In genomic region chrX:150694738-150695410, GRCh38 we compare ENCODE assay signal across 1 cellular context.
TF ChIP-seq lines count a peak whose summit lies in the region.

No MANE protein-coding gene starts in this region.

TF ChIP-seq in GM12878, 131 proteins besides CTCF, POLR2A, EP300 and RAD21 (continued from another document):
- TF ChIP-seq REST (IDR thresholded peaks at IDR 0.05; ENCODE audit: low read depth, low read length) = peak; percentile 69
- TF ChIP-seq ATF7 (IDR thresholded peaks at IDR 0.05; ENCODE audit: low read depth) = peak; percentile 95
